Comparison of ENCODE assay signal across 13 cellular contexts in the genomic region with DNA sequence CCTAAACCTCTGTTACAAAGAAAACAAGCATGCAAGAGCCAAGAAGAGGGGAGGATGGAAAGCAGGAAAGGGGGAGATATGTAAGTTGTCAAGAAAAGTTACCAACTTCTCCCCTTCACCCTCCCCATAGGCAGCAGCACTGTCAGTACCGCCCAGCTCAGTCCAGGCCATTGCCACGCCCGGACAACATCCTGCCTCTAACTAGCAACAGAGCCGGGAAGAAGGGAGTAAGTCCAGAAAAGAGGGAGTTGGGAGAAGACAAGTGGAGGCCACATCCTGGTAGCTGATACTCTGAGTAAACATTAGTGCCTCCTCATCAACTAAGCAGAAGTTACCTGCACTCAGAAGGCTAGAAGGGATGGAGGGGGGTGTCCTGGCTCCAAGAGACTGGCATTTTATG.
DNase-seq lines count a peak whose midpoint lies in the region; ATAC-seq and TF ChIP-seq lines count a peak whose summit lies in the region.
"Had no signal": no experiment of that assay in that cellular context is flagged by ENCODE, and none has a peak within 500 bp of the region (broad histone marks: within the 10 kb centered on the region; RNA-seq: fewer than 3 reads in every experiment).

No MANE protein-coding gene starts in this region.

- peaks cover 55% of the 10 kb centered on the region for H3K4me1 ChIP-seq in psoas muscle

- H3K36me3 ChIP-seq in KOPT-K1 (ENCODE audit: insufficient read depth, low read length): peaks cover 66% of the 10 kb centered on the region
- H3K36me3 ChIP-seq in psoas muscle (ENCODE audit: insufficient read depth in 1 of 2, low read depth in 1 of 2): peaks cover 0 to 12% of the 10 kb centered on the region in 2 donors

- TF ChIP-seq CTCF in fibroblast of villous mesenchyme (IDR thresholded peaks at IDR 0.05; ENCODE audit: insufficient read depth, low read depth, low read length): no peak
- no peak for TF ChIP-seq CTCF in psoas muscle (IDR thresholded peaks at IDR 0.05)

- intact Hi-C loops in psoas muscle (cut with DNase I): no loop called here

- no peak overlapping the region for H3K4me3 ChIP-seq in fibroblast of villous mesenchyme (ENCODE audit: low read depth, low read length)
- H3K4me3 ChIP-seq in psoas muscle: no peak overlapping the region
- H3K4me3 ChIP-seq: testis had no signal

- peak overlapping the region; percentile 80 for H3K27ac ChIP-seq in KOPT-K1 (ENCODE audit: low read depth, low read length, poor library complexity, severe bottlenecking)
- H3K27ac ChIP-seq in psoas muscle: peak overlapping the region; percentile 12

- 48 to 69% (median 66%) methylated on average over 4 of the region's 4 CpGs for WGBS in psoas muscle, 3 donors

- no peaks in the 10 kb centered on the region for H3K27me3 ChIP-seq in psoas muscle (ENCODE audit: insufficient read depth in 3 of 3, low read length in 2 of 3)
- H3K27me3 ChIP-seq: testis had no signal

- no peak for ATAC-seq in psoas muscle
- no peak for ATAC-seq in HG03521 (IDR thresholded peaks at IDR 0.05; ENCODE audit: unreplicated experiment)
- ATAC-seq: activated T-helper 17 cell treated with anti-CD3 and anti-CD28 coated beads, Interleukin-2, amount 50 U/mL, for 72 hours had no signal

- DNase-seq in AG08395 (ENCODE audit: low spot score): peak; percentile 40
- DNase-seq in fibroblast of villous mesenchyme (ENCODE audit: low read depth): peak; percentile 75
- peak in 1 of 2 donors; percentile 63 for DNase-seq in psoas muscle
- no peak for DNase-seq in RKO (ENCODE audit: low spot score)
- DNase-seq in NCI-H2029 treated with DMSO at 0.1 percent for 48 hours (lab: John Stamatoyannopoulos, UW): no peak
- no peak for DNase-seq in NOMO-1 treated with dmso at 0.1 percent for 144 hours (lab: John Stamatoyannopoulos, UW; ENCODE audit: unreplicated experiment)
- DNase-seq: GDM1, NCI-H1092 treated with DMSO at 0.1 percent for 48 hours, NCI-H526 treated with DMSO at 0.1 percent for 48 hours, testis had no signal

- no peaks in the 10 kb centered on the region for H3K9me3 ChIP-seq in KOPT-K1 (ENCODE audit: insufficient read depth, low read length, poor library complexity, severe bottlenecking)
- no peaks in the 10 kb centered on the region for H3K9me3 ChIP-seq in psoas muscle
- H3K9me3 ChIP-seq: testis had no signal

Comparison
In these comparisons a context has a peak if more than half of its experiments do, and no peak if none do; other contexts are left out.
1. DNase-seq: peak in AG08395 (single experiment) and fibroblast of villous mesenchyme (single experiment); none in RKO (single experiment), NCI-H2029 treated with DMSO at 0.1 percent for 48 hours (single experiment) and NOMO-1 treated with dmso at 0.1 percent for 144 hours (single experiment).